Comparison of ENCODE assay signal across 22 cellular contexts in the genomic region with DNA sequence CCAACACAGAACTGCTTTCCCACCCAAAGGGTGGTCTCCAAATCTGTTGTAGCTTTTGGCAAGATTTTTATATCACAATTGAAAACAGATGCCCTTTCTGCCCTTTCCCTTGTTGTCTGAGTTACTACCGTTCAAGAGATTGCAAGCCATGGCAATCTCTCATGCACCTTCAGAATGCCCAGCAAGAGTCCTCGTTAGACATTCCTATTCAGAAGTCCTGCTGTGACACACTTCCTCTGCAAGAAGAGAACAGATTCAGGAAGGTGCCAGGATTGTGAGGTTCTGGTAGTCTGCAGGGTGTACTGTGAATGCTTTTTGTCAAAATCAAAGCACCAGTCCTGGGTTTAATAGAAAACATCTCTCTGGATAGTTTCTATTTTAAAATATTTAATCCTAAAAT.
A peak's percentile ranks its signal among the peaks of the same experiment; 100 is the strongest.
DNase-seq lines count a peak whose midpoint lies in the region; ATAC-seq and TF ChIP-seq lines count a peak whose summit lies in the region.
"Had no signal": no experiment of that assay in that cellular context is flagged by ENCODE, and none has a peak within 500 bp of the region (broad histone marks: within the 10 kb centered on the region; RNA-seq: fewer than 3 reads in every experiment).

No MANE protein-coding gene starts in this region.

- peaks cover 2 to 4% of the 10 kb centered on the region in 2 donors for H3K9me3 Mint-ChIP-seq in activated naive CD4-positive, alpha-beta T cell treated with anti-CD3 and anti-CD28 coated beads, Interleukin-2, amount 50 U/mL, for 72 hours
- H3K9me3 Mint-ChIP-seq: T-helper 2 cell treated with Interferon-gamma antibody and Interleukin-4, amounts not matched to agents 5 μg/mL and 100 μg/mL, for 36 hours had no signal

- CTCF ChIA-PET in HEK293 (lab: Yijun Ruan, JAX): no interaction called here

- no peaks in the 10 kb centered on the region for H3K9me3 ChIP-seq in HEK293 (ENCODE audit: control insufficient read depth, insufficient read depth, low read depth, low read length)
- no peaks in the 10 kb centered on the region for H3K9me3 ChIP-seq in iPS-18a (ENCODE audit: control insufficient read depth, low read depth, low read length)
- H3K9me3 ChIP-seq in esophagus squamous epithelium: no peaks in the 10 kb centered on the region
- H3K9me3 ChIP-seq: neutrophil had no signal

- TF ChIP-seq CTCF in HEK293 (tag by site-specific recombination; IDR thresholded peaks at IDR 0.05) (no peak), esophagus squamous epithelium (IDR thresholded peaks at IDR 0.05) (no peak)

- no peak overlapping the region for H3K27ac Mint-ChIP-seq in activated naive CD4-positive, alpha-beta T cell treated with anti-CD3 and anti-CD28 coated beads, Interleukin-2, amount 50 U/mL, for 72 hours
- H3K27ac Mint-ChIP-seq: activated naive CD4-positive, alpha-beta T cell treated with anti-CD3 and anti-CD28 coated beads for 36 hours; CD14-positive monocyte; T-helper 2 cell treated with Interferon-gamma antibody and Interleukin-4, amounts not matched to agents 5 μg/mL and 100 μg/mL, for 36 hours; type B pancreatic cell had no signal

- no peak overlapping the region for H3K9ac ChIP-seq in iPS-18a (ENCODE audit: low read length)

- no peak for TF ChIP-seq POLR2A in esophagus squamous epithelium (IDR thresholded peaks at IDR 0.05)

- peaks cover 0 to 8% of the 10 kb centered on the region in 2 experiments; a peak in 1 of 3 replicates for H3K36me3 ChIP-seq in HEK293 (ENCODE audit: control insufficient read depth in 2 of 2, insufficient read depth in 1 of 2, low read length in 2 of 2)
- no peaks in the 10 kb centered on the region for H3K36me3 ChIP-seq in iPS-18a (ENCODE audit: control insufficient read depth, low read depth, low read length)
- peaks cover 0 to 25% (median 0%) of the 10 kb centered on the region in 3 donors for H3K36me3 ChIP-seq in esophagus squamous epithelium

- H3K27ac ChIP-seq in HEK293 (ENCODE audit: extremely low read depth, low read depth, low read length) (no peak overlapping the region), iPS-18a (ENCODE audit: low read length) (peak overlapping the region; percentile 9), esophagus squamous epithelium (peak overlapping the region in 1 of 4 donors; percentile 3)
- H3K27ac ChIP-seq: epithelial cell of prostate, foreskin keratinocyte, neutrophil had no signal

- 60 to 72% methylated on average over 2 of the region's 2 CpGs for WGBS in esophagus squamous epithelium, 2 donors

- H3K27me3 ChIP-seq in iPS-18a (ENCODE audit: control insufficient read depth, insufficient read depth, low read length) (no peaks in the 10 kb centered on the region), esophagus squamous epithelium (no peaks in the 10 kb centered on the region)
- H3K27me3 ChIP-seq: foreskin keratinocyte, neutrophil had no signal

- H3K4me3 ChIP-seq in HEK293 (ENCODE audit: low read depth, low read length) (no peak overlapping the region), iPS-18a (ENCODE audit: low read length) (no peak overlapping the region), esophagus squamous epithelium (no peak overlapping the region)

- intact Hi-C loops in esophagus squamous epithelium (cut with DNase I): no loop called here

- no peaks in the 10 kb centered on the region for H3K4me1 ChIP-seq in HEK293 (ENCODE audit: control insufficient read depth, insufficient read depth, low read length)
- H3K4me1 ChIP-seq in iPS-18a (ENCODE audit: control insufficient read depth, low read depth, low read length): peaks cover 12% of the 10 kb centered on the region
- H3K4me1 ChIP-seq in esophagus squamous epithelium: peaks cover 0 to 18% (median 3%) of the 10 kb centered on the region in 3 donors
- H3K4me1 ChIP-seq: foreskin keratinocyte had no signal

- DNase-seq in EH (ENCODE audit: low read depth) (peak; percentile 27), cerebellar cortex (ENCODE audit: low spot score) (peak; percentile 71), esophagus squamous epithelium (lab: John Stamatoyannopoulos, UW) (no peak)
- DNase-seq in activated naive CD4-positive, alpha-beta T cell treated with anti-CD3 and anti-CD28 coated beads, Interleukin-2, amount 50 U/mL, for 72 hours (ENCODE audit: low spot score in 2 of 2): no peak
- no peak for DNase-seq in effector CD4-positive, alpha-beta T cell
- DNase-seq: activated CD4-positive, alpha-beta T cell treated with anti-CD3 and anti-CD28 coated beads for 48 hours; activated naive CD4-positive, alpha-beta T cell treated with anti-CD3 and anti-CD28 coated beads for 36 hours; activated T-cell treated with anti-CD3 and anti-CD28 coated beads, Interleukin-2, amount 50 U/mL, for 48 hours; amygdala; foreskin keratinocyte; kidney; mammary epithelial cell; NCI-H1694 treated with DMSO at 0.1 percent for 48 hours; NCI-H526 treated with DMSO at 0.1 percent for 48 hours had no signal

- POLR2A ChIA-PET in HEK293 (lab: Yijun Ruan, JAX): no interaction called here

- H3K36me3 Mint-ChIP-seq in activated naive CD4-positive, alpha-beta T cell treated with anti-CD3 and anti-CD28 coated beads, Interleukin-2, amount 50 U/mL, for 72 hours: peaks cover 9 to 28% of the 10 kb centered on the region in 2 donors

- no peak for ATAC-seq in HG03097 (IDR thresholded peaks at IDR 0.05; ENCODE audit: low FRiP score, unreplicated experiment)
- no peak for ATAC-seq in activated naive CD4-positive, alpha-beta T cell treated with anti-CD3 and anti-CD28 coated beads, Interleukin-2, amount 50 U/mL, for 72 hours
- ATAC-seq: foreskin keratinocyte had no signal

TF ChIP-seq in HEK293, 187 proteins besides CTCF, POLR2A, EP300 and RAD21:
- TF ChIP-seq ZBTB17 (tag by site-specific recombination; IDR thresholded peaks at IDR 0.05): no peak
- peak; percentile 21; the same call in 1 of the 2 replicates for TF ChIP-seq ZIC2 (tag by site-specific recombination; IDR thresholded peaks at IDR 0.05)

Comparison
In these comparisons a context has a peak if more than half of its experiments do, and no peak if none do; other contexts are left out.
1. DNase-seq: peak in EH (single experiment) and cerebellar cortex (single experiment); none in activated naive CD4-positive, alpha-beta T cell treated with anti-CD3 and anti-CD28 coated beads, Interleukin-2, amount 50 U/mL, for 72 hours (0 of 2), effector CD4-positive, alpha-beta T cell (single experiment) and esophagus squamous epithelium (single experiment).